ENCODE assay signal across 16 cellular contexts in the genomic region with DNA sequence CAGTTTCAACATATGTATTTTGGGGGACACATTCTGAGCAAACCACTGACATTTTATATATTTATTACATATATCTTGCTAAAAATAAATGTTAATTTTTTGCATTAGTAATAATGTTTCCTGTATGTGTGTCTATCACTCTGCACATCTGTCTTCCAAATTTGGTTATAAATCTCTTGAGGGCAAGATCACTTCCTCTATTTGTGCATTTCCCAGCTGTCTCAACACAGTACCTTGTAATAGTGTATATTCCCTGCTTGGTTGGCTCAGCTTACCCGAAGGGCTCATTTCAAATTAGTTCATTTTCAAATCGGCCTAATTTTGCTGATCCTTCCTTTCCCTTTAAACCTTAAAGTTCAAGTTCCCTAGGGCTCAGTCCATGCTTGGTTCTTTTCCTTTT.
DNase-seq lines count a peak whose midpoint lies in the region; ATAC-seq, FAIRE-seq and TF ChIP-seq lines count a peak whose summit lies in the region.
"Had no signal": no experiment of that assay in that cellular context is flagged by ENCODE, and none has a peak within 500 bp of the region (broad histone marks: within the 10 kb centered on the region; RNA-seq: fewer than 3 reads in every experiment).

No MANE protein-coding gene starts in this region.

- H4K20me1 ChIP-seq in OCI-LY7 (ENCODE audit: insufficient read depth, low read length), result no peaks in the 10 kb centered on the region; the same call in 1 of the 2 replicates

- FAIRE-seq in GM12891 (lab: Jason Lieb, UNC), result no peak
- FAIRE-seq: A549 had no signal

- ATAC-seq in HG03432 (IDR thresholded peaks at IDR 0.05; ENCODE audit: unreplicated experiment), result peak; percentile 64
- ATAC-seq in stimulated activated memory B cell treated with anti-CD40 and anti-IgM and Interleukin-4, amounts not matched to agents 10 μg/mL and 1 μg/mL and 100 μg/mL, for 72 hours, result peak; percentile 60
- ATAC-seq: A549 had no signal

- CTCF ChIA-PET in OCI-LY7 (lab: Charles Lee; ENCODE audit: unreplicated experiment), result no interaction called here

- H3K27ac Mint-ChIP-seq in stimulated activated memory B cell treated with anti-CD40 and anti-IgM and Interleukin-4, amounts not matched to agents 10 μg/mL and 1 μg/mL and 100 μg/mL, for 72 hours, result no peak overlapping the region
- no peak overlapping the region for H3K27ac Mint-ChIP-seq in activated T-helper 2 cell treated with anti-CD3 and anti-CD28 coated beads, Interferon-gamma antibody, Interleukin-2, Interleukin-4, amounts not matched to agents 10 μg/mL and 5 μg/mL and 100 μg/mL, durations not matched to agents 14 hours and 24 hours and 36 hours
- H3K27ac Mint-ChIP-seq: CD8-positive, alpha-beta memory T cell had no signal

- H3K4me2 ChIP-seq in OCI-LY7 (ENCODE audit: low read length), result peak overlapping the region; percentile 40
- H3K4me2 ChIP-seq: A549 had no signal

- no peaks in the 10 kb centered on the region for H3K79me2 ChIP-seq in OCI-LY7 (ENCODE audit: insufficient read depth, low read depth, low read length)

- H3K27ac ChIP-seq in OCI-LY7 (ENCODE audit: low read depth, low read length, poor library complexity, severe bottlenecking), result no peak overlapping the region
- H3K27ac ChIP-seq: A549 had no signal

- no peaks in the 10 kb centered on the region for H3K9me3 Mint-ChIP-seq in stimulated activated memory B cell treated with anti-CD40 and anti-IgM and Interleukin-4, amounts not matched to agents 10 μg/mL and 1 μg/mL and 100 μg/mL, for 72 hours
- H3K9me3 Mint-ChIP-seq in activated T-helper 2 cell treated with anti-CD3 and anti-CD28 coated beads, Interferon-gamma antibody, Interleukin-2, Interleukin-4, amounts not matched to agents 10 μg/mL and 5 μg/mL and 100 μg/mL, durations not matched to agents 14 hours and 24 hours and 36 hours, result no peaks in the 10 kb centered on the region

- TF ChIP-seq POLR2A in GM12891 (IDR thresholded peaks at IDR 0.05; ENCODE audit: low read depth, low read length), result no peak

- H3K36me3 ChIP-seq in OCI-LY7 (ENCODE audit: insufficient read depth, low read length), result no peaks in the 10 kb centered on the region
- H3K36me3 ChIP-seq: HAP-1 had no signal

- H3K36me3 Mint-ChIP-seq in stimulated activated memory B cell treated with anti-CD40 and anti-IgM and Interleukin-4, amounts not matched to agents 10 μg/mL and 1 μg/mL and 100 μg/mL, for 72 hours, result no peaks in the 10 kb centered on the region
- H3K36me3 Mint-ChIP-seq in activated T-helper 2 cell treated with anti-CD3 and anti-CD28 coated beads, Interferon-gamma antibody, Interleukin-2, Interleukin-4, amounts not matched to agents 10 μg/mL and 5 μg/mL and 100 μg/mL, durations not matched to agents 14 hours and 24 hours and 36 hours (ENCODE audit: low read depth), result no peaks in the 10 kb centered on the region
- H3K36me3 Mint-ChIP-seq: CD8-positive, alpha-beta memory T cell had no signal

- no peak overlapping the region for H3K4me3 Mint-ChIP-seq in stimulated activated memory B cell treated with anti-CD40 and anti-IgM and Interleukin-4, amounts not matched to agents 10 μg/mL and 1 μg/mL and 100 μg/mL, for 72 hours
- H3K4me3 Mint-ChIP-seq in activated T-helper 2 cell treated with anti-CD3 and anti-CD28 coated beads, Interferon-gamma antibody, Interleukin-2, Interleukin-4, amounts not matched to agents 10 μg/mL and 5 μg/mL and 100 μg/mL, durations not matched to agents 14 hours and 24 hours and 36 hours (ENCODE audit: low read depth), result no peak overlapping the region
- H3K4me3 Mint-ChIP-seq: CD8-positive, alpha-beta memory T cell had no signal

- H3K9me3 ChIP-seq in OCI-LY7 (ENCODE audit: low read length), result no peaks in the 10 kb centered on the region
- H3K9me3 ChIP-seq: A549, HAP-1 had no signal

- no peaks in the 10 kb centered on the region for H3K9me2 ChIP-seq in OCI-LY7 (ENCODE audit: insufficient read depth, low read length)

- POLR2A ChIA-PET in OCI-LY7 (lab: Charles Lee), result interaction anchor here (0.6 kb wide), 1 partner anchor 62 kb away, joined by 3 read pairs; no protein-coding TSS in a partner anchor

- intact Hi-C loops in OCI-LY7 (cut with micrococcal nuclease; ENCODE audit: unreplicated experiment), result no loop called here
- intact Hi-C loops in activated T-helper 2 cell treated with anti-CD3 and anti-CD28 coated beads, Interferon-gamma antibody, Interleukin-2, Interleukin-4, amounts not matched to agents 10 μg/mL and 5 μg/mL and 100 μg/mL, durations not matched to agents 14 hours and 24 hours and 36 hours (cut with micrococcal nuclease), result no loop called here

- no peak for DNase-seq in GM12891 (ENCODE audit: insufficient read length, low spot score)
- DNase-seq in OCI-LY7 (ENCODE audit: low spot score), result peak; percentile 33
- no peak for DNase-seq in activated T-helper 2 cell treated with anti-CD3 and anti-CD28 coated beads, Interferon-gamma antibody, Interleukin-2, Interleukin-4, amounts not matched to agents 10 μg/mL and 5 μg/mL and 100 μg/mL, durations not matched to agents 14 hours and 24 hours and 36 hours (ENCODE audit: low spot score)
- DNase-seq in central memory CD4-positive, alpha-beta T cell, result no peak
- no peak for DNase-seq in activated effector memory CD4-positive, alpha-beta T cell treated with Interleukin-2 at 50 U/mL for 16 hours
- DNase-seq: C1 segment of cervical spinal cord; CD8-positive, alpha-beta memory T cell; DMS53; NCI-H1694 treated with DMSO at 0.1 percent for 48 hours; NCI-H2107; NCI-H510A; NCI-H774 had no signal

- H3K27me3 Mint-ChIP-seq in stimulated activated memory B cell treated with anti-CD40 and anti-IgM and Interleukin-4, amounts not matched to agents 10 μg/mL and 1 μg/mL and 100 μg/mL, for 72 hours, result no peaks in the 10 kb centered on the region
- H3K27me3 Mint-ChIP-seq in activated T-helper 2 cell treated with anti-CD3 and anti-CD28 coated beads, Interferon-gamma antibody, Interleukin-2, Interleukin-4, amounts not matched to agents 10 μg/mL and 5 μg/mL and 100 μg/mL, durations not matched to agents 14 hours and 24 hours and 36 hours (ENCODE audit: low read depth), result no peaks in the 10 kb centered on the region
- H3K27me3 Mint-ChIP-seq: CD8-positive, alpha-beta memory T cell had no signal

- no peak overlapping the region for H2AFZ ChIP-seq in OCI-LY7 (ENCODE audit: low read length)

- peaks cover 12% of the 10 kb centered on the region for H3K4me1 ChIP-seq in OCI-LY7 (ENCODE audit: insufficient read depth, low read length, poor library complexity, severe bottlenecking)
- H3K4me1 ChIP-seq: A549, HAP-1 had no signal

- H3K4me1 Mint-ChIP-seq in stimulated activated memory B cell treated with anti-CD40 and anti-IgM and Interleukin-4, amounts not matched to agents 10 μg/mL and 1 μg/mL and 100 μg/mL, for 72 hours, result no peaks in the 10 kb centered on the region
- no peaks in the 10 kb centered on the region for H3K4me1 Mint-ChIP-seq in activated T-helper 2 cell treated with anti-CD3 and anti-CD28 coated beads, Interferon-gamma antibody, Interleukin-2, Interleukin-4, amounts not matched to agents 10 μg/mL and 5 μg/mL and 100 μg/mL, durations not matched to agents 14 hours and 24 hours and 36 hours (ENCODE audit: low read depth)
- H3K4me1 Mint-ChIP-seq: CD8-positive, alpha-beta memory T cell had no signal

- BruUV-seq in OCI-LY7 (replicated peaks; lab: Mats Ljungman, UMichigan), result no TSS peak

- H3K4me3 ChIP-seq in OCI-LY7 (ENCODE audit: low read depth, low read length, poor library complexity, severe bottlenecking), result no peak overlapping the region
- H3K4me3 ChIP-seq: A549, HAP-1 had no signal

- TF ChIP-seq CTCF in OCI-LY7 (conservative IDR thresholded peaks at IDR 0.05; ENCODE audit: low read length), result no peak

TF ChIP-seq in GM12891, 5 proteins besides CTCF, POLR2A, EP300 and RAD21:
- TF ChIP-seq POLR2AphosphoS5 (IDR thresholded peaks at IDR 0.05; ENCODE audit: low read depth, low read length) (no peak), SPI1 (IDR thresholded peaks at IDR 0.05; ENCODE audit: low read depth, low read length) (peak; percentile 60), POU2F2 (IDR thresholded peaks at IDR 0.05; ENCODE audit: low read depth, low read length) (no peak), TAF1 (IDR thresholded peaks at IDR 0.05; ENCODE audit: low read depth, low read length) (no peak)
